1 cellular context compared by ENCODE assay signal in the genomic region with DNA sequence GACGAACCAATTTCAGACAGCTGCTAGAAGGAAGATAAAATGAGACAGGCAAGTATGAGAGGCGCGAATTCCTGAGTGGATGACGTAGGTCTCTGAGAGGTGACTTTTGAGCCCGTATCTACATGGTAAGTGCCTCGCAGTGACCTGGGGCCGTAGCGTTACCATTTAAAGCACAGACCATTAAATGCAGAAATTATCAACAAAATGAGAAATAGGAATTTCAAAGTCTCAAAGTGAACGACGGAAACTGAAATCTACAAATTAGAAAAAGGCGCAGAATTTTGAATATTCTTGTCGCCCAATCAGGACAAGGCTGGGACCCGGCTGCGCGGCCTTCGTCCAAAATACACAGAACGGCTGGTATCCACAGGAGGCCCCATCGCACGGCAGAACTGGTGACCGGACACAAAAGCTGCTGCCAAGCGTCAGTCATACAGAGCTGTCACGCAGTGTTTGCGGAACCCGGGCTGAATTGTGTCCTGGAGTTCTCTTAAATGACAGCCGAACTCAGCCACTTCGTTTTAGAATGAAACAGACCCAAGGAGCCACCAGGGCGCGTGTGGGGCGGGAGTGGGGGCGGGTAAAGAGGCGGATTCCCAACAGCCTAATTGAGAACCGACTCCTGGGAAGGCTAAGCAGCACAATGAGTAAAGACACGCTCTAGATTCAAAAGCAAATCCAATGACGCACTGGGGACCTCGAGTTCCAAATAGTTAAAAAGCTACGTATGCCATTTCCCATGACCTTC.
TF ChIP-seq lines count a peak whose summit lies in the region.

No MANE protein-coding gene starts in this region.

TF ChIP-seq in K562, 482 proteins besides CTCF, POLR2A, EP300 and RAD21 (continued from another document and continues in another):
- TF ChIP-seq, protein P1, sequence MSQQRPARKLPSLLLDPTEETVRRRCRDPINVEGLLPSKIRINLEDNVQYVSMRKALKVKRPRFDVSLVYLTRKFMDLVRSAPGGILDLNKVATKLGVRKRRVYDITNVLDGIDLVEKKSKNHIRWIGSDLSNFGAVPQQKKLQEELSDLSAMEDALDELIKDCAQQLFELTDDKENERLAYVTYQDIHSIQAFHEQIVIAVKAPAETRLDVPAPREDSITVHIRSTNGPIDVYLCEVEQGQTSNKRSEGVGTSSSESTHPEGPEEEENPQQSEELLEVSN (IDR thresholded peaks at IDR 0.05; ENCODE audit: borderline replicate concordance in 1 of 2, extremely low read depth in 1 of 2, insufficient read depth in 1 of 2, insufficient read length in 1 of 2, low read depth in 1 of 2, low read length in 1 of 2, poor library complexity in 1 of 2, severe bottlenecking in 1 of 2) = no peak
- TF ChIP-seq ASH1L (IDR thresholded peaks at IDR 0.05; ENCODE audit: borderline replicate concordance, low read depth, partially characterized antibody) = no peak
- peak; percentile 44 for TF ChIP-seq SUPT5H (IDR thresholded peaks at IDR 0.05)
- peak; percentile 20; the same call in 1 of the 2 replicates for TF ChIP-seq CXXC5 (CRISPR knock-in tag; IDR thresholded peaks at IDR 0.05)
- peak; percentile 56; the same call in 1 of the 2 replicates for TF ChIP-seq SP1 (CRISPR knock-in tag; IDR thresholded peaks at IDR 0.05)
- TF ChIP-seq NCOA6 (IDR thresholded peaks at IDR 0.05) = no peak
- peak in 1 of 2 experiments; percentile 49; a peak in 1 of 4 replicates for TF ChIP-seq FOXK2 (conservative IDR thresholded peaks at IDR 0.05 in 1 of 2, IDR thresholded peaks at IDR 0.05 in 1 of 2; ENCODE audit: low read depth in 2 of 2)
- TF ChIP-seq RHOXF2B (CRISPR knock-in tag; conservative IDR thresholded peaks at IDR 0.05) = no peak
- TF ChIP-seq MCM2 (IDR thresholded peaks at IDR 0.05; ENCODE audit: low read depth) = no peak
- TF ChIP-seq, protein P2, sequence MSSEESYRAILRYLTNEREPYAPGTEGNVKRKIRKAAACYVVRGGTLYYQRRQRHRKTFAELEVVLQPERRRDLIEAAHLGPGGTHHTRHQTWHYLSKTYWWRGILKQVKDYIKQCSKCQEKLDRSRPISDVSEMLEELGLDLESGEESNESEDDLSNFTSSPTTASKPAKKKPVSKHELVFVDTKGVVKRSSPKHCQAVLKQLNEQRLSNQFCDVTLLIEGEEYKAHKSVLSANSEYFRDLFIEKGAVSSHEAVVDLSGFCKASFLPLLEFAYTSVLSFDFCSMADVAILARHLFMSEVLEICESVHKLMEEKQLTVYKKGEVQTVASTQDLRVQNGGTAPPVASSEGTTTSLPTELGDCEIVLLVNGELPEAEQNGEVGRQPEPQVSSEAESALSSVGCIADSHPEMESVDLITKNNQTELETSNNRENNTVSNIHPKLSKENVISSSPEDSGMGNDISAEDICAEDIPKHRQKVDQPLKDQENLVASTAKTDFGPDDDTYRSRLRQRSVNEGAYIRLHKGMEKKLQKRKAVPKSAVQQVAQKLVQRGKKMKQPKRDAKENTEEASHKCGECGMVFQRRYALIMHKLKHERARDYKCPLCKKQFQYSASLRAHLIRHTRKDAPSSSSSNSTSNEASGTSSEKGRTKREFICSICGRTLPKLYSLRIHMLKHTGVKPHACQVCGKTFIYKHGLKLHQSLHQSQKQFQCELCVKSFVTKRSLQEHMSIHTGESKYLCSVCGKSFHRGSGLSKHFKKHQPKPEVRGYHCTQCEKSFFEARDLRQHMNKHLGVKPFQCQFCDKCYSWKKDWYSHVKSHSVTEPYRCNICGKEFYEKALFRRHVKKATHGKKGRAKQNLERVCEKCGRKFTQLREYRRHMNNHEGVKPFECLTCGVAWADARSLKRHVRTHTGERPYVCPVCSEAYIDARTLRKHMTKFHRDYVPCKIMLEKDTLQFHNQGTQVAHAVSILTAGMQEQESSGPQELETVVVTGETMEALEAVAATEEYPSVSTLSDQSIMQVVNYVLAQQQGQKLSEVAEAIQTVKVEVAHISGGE (CRISPR knock-in tag; IDR thresholded peaks at IDR 0.05) = 0 out of 6 replicates have a peak, but pooled peaks of 1 of the 3 experiments have one; percentile 28
- TF ChIP-seq, protein P3, sequence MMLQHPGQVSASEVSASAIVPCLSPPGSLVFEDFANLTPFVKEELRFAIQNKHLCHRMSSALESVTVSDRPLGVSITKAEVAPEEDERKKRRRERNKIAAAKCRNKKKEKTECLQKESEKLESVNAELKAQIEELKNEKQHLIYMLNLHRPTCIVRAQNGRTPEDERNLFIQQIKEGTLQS (IDR thresholded peaks at IDR 0.05) = peak; percentile 77
- TF ChIP-seq, protein P3 (CRISPR knock-in tag; conservative IDR thresholded peaks at IDR 0.05) = no peak
- TF ChIP-seq WHSC1 (IDR thresholded peaks at IDR 0.05; ENCODE audit: low read length) = no peak
- TF ChIP-seq ZNF253 (CRISPR knock-in tag; conservative IDR thresholded peaks at IDR 0.05) = 0 out of 2 replicates have a peak, but pooled peaks have one; percentile 80
- no peak for TF ChIP-seq ETV6 (IDR thresholded peaks at IDR 0.05; ENCODE audit: borderline replicate concordance in 1 of 2, low read depth in 2 of 2, low read length in 1 of 2)
- TF ChIP-seq ETV6 (CRISPR knock-in tag; IDR thresholded peaks at IDR 0.05; ENCODE audit: borderline replicate concordance) = peak; percentile 36; the same call in 1 of the 2 replicates
- no peak for TF ChIP-seq MCM3 (IDR thresholded peaks at IDR 0.05)
- 0 out of 2 replicates have a peak, but pooled peaks have one; percentile 6 for TF ChIP-seq CC2D1A (IDR thresholded peaks at IDR 0.05)
- 0 out of 2 replicates have a peak, but pooled peaks have one; percentile 6 for TF ChIP-seq ZNF586 (CRISPR knock-in tag; conservative IDR thresholded peaks at IDR 0.05)
- peak; percentile 33; the same call in 1 of the 2 replicates for TF ChIP-seq MBD2 (IDR thresholded peaks at IDR 0.05; ENCODE audit: borderline replicate concordance, low read depth)
- TF ChIP-seq ETV1 (tag; conservative IDR thresholded peaks at IDR 0.05; ENCODE audit: low read depth) = no peak
- TF ChIP-seq DACH1 (IDR thresholded peaks at IDR 0.05; ENCODE audit: partially characterized antibody) = no peak
- TF ChIP-seq, protein P4, sequence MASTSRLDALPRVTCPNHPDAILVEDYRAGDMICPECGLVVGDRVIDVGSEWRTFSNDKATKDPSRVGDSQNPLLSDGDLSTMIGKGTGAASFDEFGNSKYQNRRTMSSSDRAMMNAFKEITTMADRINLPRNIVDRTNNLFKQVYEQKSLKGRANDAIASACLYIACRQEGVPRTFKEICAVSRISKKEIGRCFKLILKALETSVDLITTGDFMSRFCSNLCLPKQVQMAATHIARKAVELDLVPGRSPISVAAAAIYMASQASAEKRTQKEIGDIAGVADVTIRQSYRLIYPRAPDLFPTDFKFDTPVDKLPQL (IDR thresholded peaks at IDR 0.05; ENCODE audit: extremely low read depth, insufficient read length) = no peak
- 0 out of 4 replicates have a peak, but pooled peaks of 1 of the 2 experiments have one; percentile 9 for TF ChIP-seq NONO (IDR thresholded peaks at IDR 0.05; ENCODE audit: low read depth in 2 of 2, low read length in 1 of 2)
- no peak for TF ChIP-seq POLR3A (IDR thresholded peaks at IDR 0.05; ENCODE audit: borderline replicate concordance, extremely low read depth, insufficient read depth, insufficient read length)
- no peak for TF ChIP-seq ZNF282 (CRISPR knock-in tag; IDR thresholded peaks at IDR 0.05)
- TF ChIP-seq, protein P5, sequence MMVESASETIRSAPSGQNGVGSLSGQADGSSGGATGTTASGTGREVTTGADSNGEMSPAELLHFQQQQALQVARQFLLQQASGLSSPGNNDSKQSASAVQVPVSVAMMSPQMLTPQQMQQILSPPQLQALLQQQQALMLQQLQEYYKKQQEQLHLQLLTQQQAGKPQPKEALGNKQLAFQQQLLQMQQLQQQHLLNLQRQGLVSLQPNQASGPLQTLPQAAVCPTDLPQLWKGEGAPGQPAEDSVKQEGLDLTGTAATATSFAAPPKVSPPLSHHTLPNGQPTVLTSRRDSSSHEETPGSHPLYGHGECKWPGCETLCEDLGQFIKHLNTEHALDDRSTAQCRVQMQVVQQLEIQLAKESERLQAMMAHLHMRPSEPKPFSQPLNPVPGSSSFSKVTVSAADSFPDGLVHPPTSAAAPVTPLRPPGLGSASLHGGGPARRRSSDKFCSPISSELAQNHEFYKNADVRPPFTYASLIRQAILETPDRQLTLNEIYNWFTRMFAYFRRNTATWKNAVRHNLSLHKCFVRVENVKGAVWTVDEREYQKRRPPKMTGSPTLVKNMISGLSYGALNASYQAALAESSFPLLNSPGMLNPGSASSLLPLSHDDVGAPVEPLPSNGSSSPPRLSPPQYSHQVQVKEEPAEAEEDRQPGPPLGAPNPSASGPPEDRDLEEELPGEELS (CRISPR knock-in tag; IDR thresholded peaks at IDR 0.05; ENCODE audit: borderline replicate concordance) = 0 out of 2 replicates have a peak, but pooled peaks have one; percentile 28
- TF ChIP-seq ZNF589 (CRISPR knock-in tag; IDR thresholded peaks at IDR 0.05; ENCODE audit: low read depth) = no peak
- TF ChIP-seq, protein P6, sequence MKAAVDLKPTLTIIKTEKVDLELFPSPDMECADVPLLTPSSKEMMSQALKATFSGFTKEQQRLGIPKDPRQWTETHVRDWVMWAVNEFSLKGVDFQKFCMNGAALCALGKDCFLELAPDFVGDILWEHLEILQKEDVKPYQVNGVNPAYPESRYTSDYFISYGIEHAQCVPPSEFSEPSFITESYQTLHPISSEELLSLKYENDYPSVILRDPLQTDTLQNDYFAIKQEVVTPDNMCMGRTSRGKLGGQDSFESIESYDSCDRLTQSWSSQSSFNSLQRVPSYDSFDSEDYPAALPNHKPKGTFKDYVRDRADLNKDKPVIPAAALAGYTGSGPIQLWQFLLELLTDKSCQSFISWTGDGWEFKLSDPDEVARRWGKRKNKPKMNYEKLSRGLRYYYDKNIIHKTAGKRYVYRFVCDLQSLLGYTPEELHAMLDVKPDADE (conservative IDR thresholded peaks at IDR 0.05; ENCODE audit: control insufficient read depth, low read depth, low read length) = peak; percentile 33; the same call in 1 of the 2 replicates
- no peak for TF ChIP-seq POU5F1 (IDR thresholded peaks at IDR 0.05; ENCODE audit: borderline replicate concordance, low read depth, low read length, partially characterized antibody)
- TF ChIP-seq ZNF143 (CRISPR knock-in tag; IDR thresholded peaks at IDR 0.05) = no peak
- TF ChIP-seq KLF6 (CRISPR knock-in tag; IDR thresholded peaks at IDR 0.05; ENCODE audit: borderline replicate concordance) = no peak
- TF ChIP-seq OTX1 (CRISPR knock-in tag; IDR thresholded peaks at IDR 0.05) = peak; percentile 14; the same call in 1 of the 2 replicates
- no peak for TF ChIP-seq SRSF9 (IDR thresholded peaks at IDR 0.05; ENCODE audit: borderline replicate concordance, low read depth, low read length)
- peak; percentile 64 for TF ChIP-seq JUND (IDR thresholded peaks at IDR 0.05; ENCODE audit: borderline replicate concordance, low read depth, low read length)
- peak; percentile 25; the same call in 1 of the 3 replicates for TF ChIP-seq JUND (tag; IDR thresholded peaks at IDR 0.05; ENCODE audit: borderline replicate concordance, low read depth, low read length)
- TF ChIP-seq, protein P7, sequence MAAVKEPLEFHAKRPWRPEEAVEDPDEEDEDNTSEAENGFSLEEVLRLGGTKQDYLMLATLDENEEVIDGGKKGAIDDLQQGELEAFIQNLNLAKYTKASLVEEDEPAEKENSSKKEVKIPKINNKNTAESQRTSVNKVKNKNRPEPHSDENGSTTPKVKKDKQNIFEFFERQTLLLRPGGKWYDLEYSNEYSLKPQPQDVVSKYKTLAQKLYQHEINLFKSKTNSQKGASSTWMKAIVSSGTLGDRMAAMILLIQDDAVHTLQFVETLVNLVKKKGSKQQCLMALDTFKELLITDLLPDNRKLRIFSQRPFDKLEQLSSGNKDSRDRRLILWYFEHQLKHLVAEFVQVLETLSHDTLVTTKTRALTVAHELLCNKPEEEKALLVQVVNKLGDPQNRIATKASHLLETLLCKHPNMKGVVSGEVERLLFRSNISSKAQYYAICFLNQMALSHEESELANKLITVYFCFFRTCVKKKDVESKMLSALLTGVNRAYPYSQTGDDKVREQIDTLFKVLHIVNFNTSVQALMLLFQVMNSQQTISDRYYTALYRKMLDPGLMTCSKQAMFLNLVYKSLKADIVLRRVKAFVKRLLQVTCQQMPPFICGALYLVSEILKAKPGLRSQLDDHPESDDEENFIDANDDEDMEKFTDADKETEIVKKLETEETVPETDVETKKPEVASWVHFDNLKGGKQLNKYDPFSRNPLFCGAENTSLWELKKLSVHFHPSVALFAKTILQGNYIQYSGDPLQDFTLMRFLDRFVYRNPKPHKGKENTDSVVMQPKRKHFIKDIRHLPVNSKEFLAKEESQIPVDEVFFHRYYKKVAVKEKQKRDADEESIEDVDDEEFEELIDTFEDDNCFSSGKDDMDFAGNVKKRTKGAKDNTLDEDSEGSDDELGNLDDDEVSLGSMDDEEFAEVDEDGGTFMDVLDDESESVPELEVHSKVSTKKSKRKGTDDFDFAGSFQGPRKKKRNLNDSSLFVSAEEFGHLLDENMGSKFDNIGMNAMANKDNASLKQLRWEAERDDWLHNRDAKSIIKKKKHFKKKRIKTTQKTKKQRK (IDR thresholded peaks at IDR 0.05; ENCODE audit: borderline replicate concordance, low read depth, low read length) = no peak
- peak; percentile 80 for TF ChIP-seq POLR2G (IDR thresholded peaks at IDR 0.05; ENCODE audit: low read depth, low read length)
- TF ChIP-seq PPARD (CRISPR knock-in tag; IDR thresholded peaks at IDR 0.05) = no peak
- TF ChIP-seq, protein P8, sequence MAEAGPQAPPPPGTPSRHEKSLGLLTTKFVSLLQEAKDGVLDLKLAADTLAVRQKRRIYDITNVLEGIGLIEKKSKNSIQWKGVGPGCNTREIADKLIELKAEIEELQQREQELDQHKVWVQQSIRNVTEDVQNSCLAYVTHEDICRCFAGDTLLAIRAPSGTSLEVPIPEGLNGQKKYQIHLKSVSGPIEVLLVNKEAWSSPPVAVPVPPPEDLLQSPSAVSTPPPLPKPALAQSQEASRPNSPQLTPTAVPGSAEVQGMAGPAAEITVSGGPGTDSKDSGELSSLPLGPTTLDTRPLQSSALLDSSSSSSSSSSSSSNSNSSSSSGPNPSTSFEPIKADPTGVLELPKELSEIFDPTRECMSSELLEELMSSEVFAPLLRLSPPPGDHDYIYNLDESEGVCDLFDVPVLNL (CRISPR knock-in tag; IDR thresholded peaks at IDR 0.05; ENCODE audit: low read depth) = no peak
- no peak for TF ChIP-seq FOXJ3 (CRISPR knock-in tag; IDR thresholded peaks at IDR 0.05)
- TF ChIP-seq TARDBP (IDR thresholded peaks at IDR 0.05) = no peak
- no peak for TF ChIP-seq ZFP1 (CRISPR knock-in tag; IDR thresholded peaks at IDR 0.05)
- TF ChIP-seq, protein P9, sequence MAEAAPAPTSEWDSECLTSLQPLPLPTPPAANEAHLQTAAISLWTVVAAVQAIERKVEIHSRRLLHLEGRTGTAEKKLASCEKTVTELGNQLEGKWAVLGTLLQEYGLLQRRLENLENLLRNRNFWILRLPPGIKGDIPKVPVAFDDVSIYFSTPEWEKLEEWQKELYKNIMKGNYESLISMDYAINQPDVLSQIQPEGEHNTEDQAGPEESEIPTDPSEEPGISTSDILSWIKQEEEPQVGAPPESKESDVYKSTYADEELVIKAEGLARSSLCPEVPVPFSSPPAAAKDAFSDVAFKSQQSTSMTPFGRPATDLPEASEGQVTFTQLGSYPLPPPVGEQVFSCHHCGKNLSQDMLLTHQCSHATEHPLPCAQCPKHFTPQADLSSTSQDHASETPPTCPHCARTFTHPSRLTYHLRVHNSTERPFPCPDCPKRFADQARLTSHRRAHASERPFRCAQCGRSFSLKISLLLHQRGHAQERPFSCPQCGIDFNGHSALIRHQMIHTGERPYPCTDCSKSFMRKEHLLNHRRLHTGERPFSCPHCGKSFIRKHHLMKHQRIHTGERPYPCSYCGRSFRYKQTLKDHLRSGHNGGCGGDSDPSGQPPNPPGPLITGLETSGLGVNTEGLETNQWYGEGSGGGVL (CRISPR knock-in tag; IDR thresholded peaks at IDR 0.05) = no peak
- TF ChIP-seq LCOR (CRISPR knock-in tag; IDR thresholded peaks at IDR 0.05) = peak; percentile 87
- no peak for TF ChIP-seq GATAD2B (IDR thresholded peaks at IDR 0.05; ENCODE audit: borderline replicate concordance)
